9 cellular contexts compared by ENCODE assay signal in the genomic region with DNA sequence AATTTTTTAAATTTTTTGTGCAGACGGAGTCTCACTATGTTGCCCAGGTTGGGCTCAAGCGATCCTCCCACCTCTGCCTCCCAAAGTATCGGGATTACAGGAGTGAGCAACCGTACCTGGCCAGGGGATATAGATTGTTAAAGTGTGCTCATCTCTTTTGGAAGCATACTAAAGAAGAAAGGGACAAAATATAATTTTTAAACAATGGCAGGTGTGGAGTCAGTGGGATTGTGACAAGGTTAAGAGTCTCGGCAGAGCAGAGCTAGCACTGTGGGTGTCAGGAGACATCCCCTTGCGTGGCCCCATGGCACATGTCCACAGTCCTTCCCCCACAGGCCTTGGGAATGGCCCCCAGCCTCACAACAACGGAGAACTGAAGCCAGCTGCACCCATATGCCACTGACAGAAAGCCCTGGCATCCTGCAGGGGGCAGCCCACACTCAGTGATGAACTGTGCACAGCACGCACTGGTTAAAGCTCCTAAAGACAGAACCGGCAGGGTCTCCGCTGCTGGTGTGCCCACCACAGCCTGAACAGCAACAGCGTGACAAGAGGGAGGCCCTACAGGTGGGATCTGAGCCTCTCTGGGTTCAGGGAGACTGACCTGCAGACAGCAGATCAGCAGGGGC. TPM values are rescaled to one million over a fixed set of nuclear protein-coding genes. Genes with fewer than 3 reads are reported as not detected.
DNase-seq lines count a peak whose midpoint lies in the region; ATAC-seq, FAIRE-seq and TF ChIP-seq lines count a peak whose summit lies in the region.
"Had no signal": no experiment of that assay in that cellular context is flagged by ENCODE, and none has a peak within 500 bp of the region (broad histone marks: within the 10 kb centered on the region; RNA-seq: fewer than 3 reads in every experiment).

No MANE protein-coding gene starts in this region.

- H3K27me3 ChIP-seq in PC-9 (ENCODE audit: insufficient read depth, low read depth) = no peaks in the 10 kb centered on the region
- no peaks in the 10 kb centered on the region for H3K27me3 ChIP-seq in HepG2 (ENCODE audit: control insufficient read depth in 1 of 2, insufficient read depth in 2 of 2, low read length in 2 of 2)
- H3K27me3 ChIP-seq: BLaER1 treated with 17β-estradiol and CSF1 and Interleukin-3, amounts not matched to agents 10 nM and 100 nM had no signal

- ATAC-seq in HepG2 (peak; percentile 93), GM18861 (IDR thresholded peaks at IDR 0.05; ENCODE audit: unreplicated experiment) (no peak)
- ATAC-seq in stimulated activated memory B cell treated with anti-CD40 and anti-IgM and Interleukin-4, amounts not matched to agents 10 μg/mL and 1 μg/mL and 100 μg/mL, for 72 hours = no peak

- no peak for TF ChIP-seq EP300 in HepG2 (IDR thresholded peaks at IDR 0.05; ENCODE audit: low read depth in 2 of 2, low read length in 2 of 2)
- TF ChIP-seq EP300 in HepG2 (CRISPR knock-in tag; IDR thresholded peaks at IDR 0.05; ENCODE audit: borderline replicate concordance) = no peak

- no peaks in the 10 kb centered on the region for H3K9me3 Mint-ChIP-seq in brain
- no peaks in the 10 kb centered on the region for H3K9me3 Mint-ChIP-seq in stimulated activated memory B cell treated with anti-CD40 and anti-IgM and Interleukin-4, amounts not matched to agents 10 μg/mL and 1 μg/mL and 100 μg/mL, for 72 hours

- intact Hi-C loops in PC-9 (cut with micrococcal nuclease; ENCODE audit: unreplicated experiment) = loop anchor here (5.0 kb wide), 1 partner anchor 83 kb away; no protein-coding TSS in a partner anchor
- intact Hi-C loops in HepG2 (cut with micrococcal nuclease; ENCODE audit: unreplicated experiment) = loop anchor here (1.0 kb wide), 1 partner anchor 81 kb away; no protein-coding TSS in a partner anchor

- POLR2A ChIA-PET in PC-9 (lab: Charles Lee; ENCODE audit: unreplicated experiment) = no interaction called here
- POLR2A ChIA-PET in HepG2 (lab: Yijun Ruan, JAX) = interaction anchor here (0.8 to 1.1 kb wide), 3 partner anchors 23 to 198 kb away, joined by 3 to 4 read pairs (median 3); a partner anchor contains a TSS

- H3K4me1 ChIP-seq in PC-9 (replicated peaks; ENCODE audit: insufficient read depth) (peaks cover 34% of the 10 kb centered on the region), HepG2 (ENCODE audit: insufficient read depth, low read length) (no peaks in the 10 kb centered on the region)

- no peaks in the 10 kb centered on the region for H3K9me2 ChIP-seq in PC-9 (ENCODE audit: insufficient read depth)

- H3K27ac ChIP-seq in PC-9 = no peak overlapping the region
- no peak overlapping the region for H3K27ac ChIP-seq in HepG2 (ENCODE audit: extremely low read length, insufficient read depth, low read length)
- H3K27ac ChIP-seq: BLaER1 treated with 17β-estradiol and CSF1 and Interleukin-3, amounts not matched to agents 10 nM and 100 nM had no signal

- H2AFZ ChIP-seq in PC-9 (no peak overlapping the region), HepG2 (ENCODE audit: low read length) (no peak overlapping the region)

- no peaks in the 10 kb centered on the region for H4K20me1 ChIP-seq in PC-9 (ENCODE audit: insufficient read depth)
- no peaks in the 10 kb centered on the region for H4K20me1 ChIP-seq in HepG2 (ENCODE audit: insufficient read depth, low read length)

- no TSS peak for BruUV-seq in PC-9 (replicated peaks; lab: Mats Ljungman, UMichigan)
- BruUV-seq in HepG2 (replicated peaks; lab: Mats Ljungman, UMichigan) = no TSS peak

- no peak overlapping the region for H3K9ac ChIP-seq in HepG2 (ENCODE audit: insufficient read depth, low read depth, low read length)

- WGBS in HepG2 (ENCODE audit: low lambda C conversion rate) = 92% methylated on average over 6 of the region's 11 CpGs

- no peak for TF ChIP-seq POLR2A in HepG2 (IDR thresholded peaks at IDR 0.05; ENCODE audit: insufficient read depth in 1 of 2, low read depth in 2 of 2, low read length in 2 of 2)

- TF ChIP-seq RAD21 in HepG2 (CRISPR knock-in tag; IDR thresholded peaks at IDR 0.05) = peak; percentile 80

- H3K36me3 ChIP-seq in PC-9 (ENCODE audit: low read depth) = no peaks in the 10 kb centered on the region
- H3K36me3 ChIP-seq in HepG2 (replicated peaks in 1 of 2; ENCODE audit: control insufficient read depth in 1 of 2, insufficient read depth in 2 of 2, low read length in 2 of 2) = peaks cover 27 to 79% of the 10 kb centered on the region in 2 experiments

- H3K79me2 ChIP-seq in PC-9 (ENCODE audit: low read depth) (no peaks in the 10 kb centered on the region), HepG2 (ENCODE audit: insufficient read depth, low read length) (no peaks in the 10 kb centered on the region)

- peak overlapping the region in 1 of 5 experiments; percentile 15 for H3K27ac Mint-ChIP-seq in brain
- no peak overlapping the region for H3K27ac Mint-ChIP-seq in stimulated activated memory B cell treated with anti-CD40 and anti-IgM and Interleukin-4, amounts not matched to agents 10 μg/mL and 1 μg/mL and 100 μg/mL, for 72 hours

- CTCF ChIA-PET in PC-9 (lab: Charles Lee) = interaction anchor here (1.0 kb wide), 1 partner anchor 24 kb away, joined by 5 read pairs; no protein-coding TSS in a partner anchor
- CTCF ChIA-PET in HepG2 (lab: Yijun Ruan, JAX; ENCODE audit: low intra/inter-chr PET ratio, low total read pairs) = interaction anchor here (1.2 to 1.7 kb wide), 2 partner anchors 26 to 82 kb away, joined by 3 to 12 read pairs; no protein-coding TSS in a partner anchor

- H3K36me3 Mint-ChIP-seq in brain = peaks cover 87% of the 10 kb centered on the region
- H3K36me3 Mint-ChIP-seq in stimulated activated memory B cell treated with anti-CD40 and anti-IgM and Interleukin-4, amounts not matched to agents 10 μg/mL and 1 μg/mL and 100 μg/mL, for 72 hours = peaks cover 75% of the 10 kb centered on the region

- H3K9me3 ChIP-seq in PC-9 (ENCODE audit: insufficient read depth, low read depth) (no peaks in the 10 kb centered on the region), HepG2 (ENCODE audit: low read length) (no peaks in the 10 kb centered on the region)
- H3K9me3 ChIP-seq: BLaER1 treated with 17β-estradiol and CSF1 and Interleukin-3, amounts not matched to agents 10 nM and 100 nM had no signal

- in situ Hi-C loops in HepG2 (cut with HindIII; ENCODE audit: extremely low pct_ligation_motif_present, low pct_unique_long_range_greater_than_20kb) = no loop called here

- no peaks in the 10 kb centered on the region for H3K27me3 Mint-ChIP-seq in brain
- no peaks in the 10 kb centered on the region for H3K27me3 Mint-ChIP-seq in stimulated activated memory B cell treated with anti-CD40 and anti-IgM and Interleukin-4, amounts not matched to agents 10 μg/mL and 1 μg/mL and 100 μg/mL, for 72 hours

- TF ChIP-seq CTCF in PC-9 (conservative IDR thresholded peaks at IDR 0.05) (peak; percentile 67), brain (conservative IDR thresholded peaks at IDR 0.05) (peak; percentile 44 to 62), HepG2 (CRISPR knock-in tag; IDR thresholded peaks at IDR 0.05) (peak; percentile 88)

- H3K4me3 ChIP-seq in PC-9 = no peak overlapping the region
- H3K4me3 ChIP-seq in HepG2 (replicated peaks in 1 of 3; ENCODE audit: insufficient read depth in 1 of 3, low read depth in 2 of 3, low read length in 3 of 3) = no peak overlapping the region
- H3K4me3 ChIP-seq: BLaER1 treated with 17β-estradiol and CSF1 and Interleukin-3, amounts not matched to agents 10 nM and 100 nM had no signal

- H3F3A ChIP-seq in PC-9 (ENCODE audit: insufficient read depth, low read depth) = peaks cover 23% of the 10 kb centered on the region

- no peak overlapping the region for H3K4me3 Mint-ChIP-seq in brain
- no peak overlapping the region for H3K4me3 Mint-ChIP-seq in stimulated activated memory B cell treated with anti-CD40 and anti-IgM and Interleukin-4, amounts not matched to agents 10 μg/mL and 1 μg/mL and 100 μg/mL, for 72 hours

- DNase-seq in NCI-H2196 (lab: John Stamatoyannopoulos, UW; ENCODE audit: unreplicated experiment) (peak; percentile 2), NCI-H2196 treated with DMSO at 0.1 percent for 48 hours (lab: John Stamatoyannopoulos, UW; ENCODE audit: unreplicated experiment) (no peak), PC-9 (peak in 1 of 2 experiments; percentile 34), HepG2 (ENCODE audit: low spot score) (peak; percentile 40), NCI-H2029 (lab: John Stamatoyannopoulos, UW) (no peak)

- no peak overlapping the region for H3K4me2 ChIP-seq in PC-9
- no peak overlapping the region for H3K4me2 ChIP-seq in HepG2 (ENCODE audit: low read depth, low read length)
- H3K4me2 ChIP-seq: BLaER1 treated with 17β-estradiol and CSF1 and Interleukin-3, amounts not matched to agents 10 nM and 100 nM had no signal

- no peak for FAIRE-seq in HepG2 (lab: Jason Lieb, UNC)

- H3K4me1 Mint-ChIP-seq in brain = no peaks in the 10 kb centered on the region
- H3K4me1 Mint-ChIP-seq in stimulated activated memory B cell treated with anti-CD40 and anti-IgM and Interleukin-4, amounts not matched to agents 10 μg/mL and 1 μg/mL and 100 μg/mL, for 72 hours = peaks cover 4% of the 10 kb centered on the region

RNA-seq across cellular contexts. Expression of a gene that starts 29.9 kb away (rescaled TPM):
- not detected in 2 replicates for total RNA-seq in PC-9 (2021)
- polyA plus RNA-seq in brain (ENCODE audit: insufficient read depth, low read depth, low replicate concordance) = 1.4 TPM
- 55.6 and 111 TPM in 2 replicates for total RNA-seq in HepG2 (2016; rRNA removed; fragmentation: Illumina TruSeq; extraction: Trizol)
- 16.4 and 19.8 TPM in 2 replicates for total RNA-seq in HepG2 (2016; cell fraction: cytosol; rRNA removed; fragmentation: Illumina TruSeq; extraction: Trizol; ENCODE audit: low read depth)
- total RNA-seq in HepG2 (2016; cell fraction: insoluble cytoplasmic fraction; rRNA removed; fragmentation: Illumina TruSeq; extraction: Trizol) = 53.2 and 106 TPM in 2 replicates
- total RNA-seq in HepG2 (2016; cell fraction: membrane; rRNA removed; fragmentation: Illumina TruSeq; extraction: Trizol) = 35.3 and 35.7 TPM in 2 replicates
- total RNA-seq in HepG2 (2016; cell fraction: nucleus; rRNA removed; fragmentation: Illumina TruSeq; extraction: Trizol) = 108 and 133 TPM in 2 replicates
- 350 and 408 TPM in 2 replicates for polyA plus RNA-seq in HepG2 (2011; rRNA removed)
- 341 and 453 TPM in 2 replicates for polyA plus RNA-seq in HepG2 (2011; cell fraction: cytosol; rRNA removed)
- polyA plus RNA-seq in HepG2 (2011; cell fraction: nucleus; rRNA removed) = 146 and 188 TPM in 2 replicates
- 497 and 593 TPM in 2 replicates for polyA plus RNA-seq in HepG2 (2012)
- 30.3 and 32.4 TPM in 2 replicates for polyA plus RNA-seq in HepG2 (2016; cell fraction: cytosol; fragmentation: Illumina TruSeq; extraction: Trizol; ENCODE audit: low read depth)
- polyA plus RNA-seq in HepG2 (2016; cell fraction: insoluble cytoplasmic fraction; fragmentation: Illumina TruSeq; extraction: Trizol; ENCODE audit: low read depth) = 91.5 and 101 TPM in 2 replicates
- polyA plus RNA-seq in HepG2 (2016; cell fraction: membrane; fragmentation: Illumina TruSeq; extraction: Trizol; ENCODE audit: low read depth) = 45.7 and 51.9 TPM in 2 replicates
- 228 and 244 TPM in 2 replicates for polyA plus RNA-seq in HepG2 (2016; cell fraction: nucleus; fragmentation: Illumina TruSeq; extraction: Trizol; ENCODE audit: insufficient read depth, low read depth)
- 0.37 and 351 TPM in 2 replicates for polyA minus RNA-seq in HepG2 (2011; rRNA and poly(A)+ RNA removed; ENCODE audit: low replicate concordance)
- polyA minus RNA-seq in HepG2 (2011; cell fraction: cytosol; rRNA and poly(A)+ RNA removed) = 132 and 186 TPM in 2 replicates
- 67.9 and 98.5 TPM in 2 replicates for polyA minus RNA-seq in HepG2 (2011; cell fraction: nucleus; rRNA and poly(A)+ RNA removed)

RNA-seq across cellular contexts. Expression of a gene that starts 54.8 kb away (rescaled TPM):
- total RNA-seq in PC-9 (2021) (24.7 and 27.9 TPM in 2 replicates), HepG2 (2016; rRNA removed; fragmentation: Illumina TruSeq; extraction: Trizol) (27.4 and 27.8 TPM in 2 replicates)
- polyA plus RNA-seq in brain (ENCODE audit: insufficient read depth, low read depth, low replicate concordance) (133 TPM), HepG2 (2011; rRNA removed) (56.4 and 61.1 TPM in 2 replicates)
- total RNA-seq in HepG2 (2016; cell fraction: cytosol; rRNA removed; fragmentation: Illumina TruSeq; extraction: Trizol; ENCODE audit: low read depth) = 10.0 and 12.0 TPM in 2 replicates
- 25.7 and 26.8 TPM in 2 replicates for total RNA-seq in HepG2 (2016; cell fraction: insoluble cytoplasmic fraction; rRNA removed; fragmentation: Illumina TruSeq; extraction: Trizol)
- total RNA-seq in HepG2 (2016; cell fraction: membrane; rRNA removed; fragmentation: Illumina TruSeq; extraction: Trizol) = 16.3 TPM in 2 replicates
- 33.2 and 34.5 TPM in 2 replicates for total RNA-seq in HepG2 (2016; cell fraction: nucleus; rRNA removed; fragmentation: Illumina TruSeq; extraction: Trizol)
- 24.2 and 30.0 TPM in 2 replicates for polyA plus RNA-seq in HepG2 (2011; cell fraction: cytosol; rRNA removed)
- polyA plus RNA-seq in HepG2 (2011; cell fraction: nucleus; rRNA removed) = 194 and 229 TPM in 2 replicates
- 38.2 and 50.8 TPM in 2 replicates for polyA plus RNA-seq in HepG2 (2012)
- 7.1 and 8.3 TPM in 2 replicates for polyA plus RNA-seq in HepG2 (2016; cell fraction: cytosol; fragmentation: Illumina TruSeq; extraction: Trizol; ENCODE audit: low read depth)
- 27.0 and 33.9 TPM in 2 replicates for polyA plus RNA-seq in HepG2 (2016; cell fraction: insoluble cytoplasmic fraction; fragmentation: Illumina TruSeq; extraction: Trizol; ENCODE audit: low read depth)
- 9.8 and 13.2 TPM in 2 replicates for polyA plus RNA-seq in HepG2 (2016; cell fraction: membrane; fragmentation: Illumina TruSeq; extraction: Trizol; ENCODE audit: low read depth)
- polyA plus RNA-seq in HepG2 (2016; cell fraction: nucleus; fragmentation: Illumina TruSeq; extraction: Trizol; ENCODE audit: insufficient read depth, low read depth) = 87.2 and 87.7 TPM in 2 replicates
- polyA minus RNA-seq in HepG2 (2011; rRNA and poly(A)+ RNA removed; ENCODE audit: low replicate concordance) = 54.2 and 76.0 TPM in 2 replicates
- polyA minus RNA-seq in HepG2 (2011; cell fraction: cytosol; rRNA and poly(A)+ RNA removed) = 26.8 and 30.9 TPM in 2 replicates
- polyA minus RNA-seq in HepG2 (2011; cell fraction: nucleus; rRNA and poly(A)+ RNA removed) = 64.2 and 73.0 TPM in 2 replicates

RNA-seq across cellular contexts. Expression of a gene that starts 55.0 kb away (rescaled TPM):
- 13.5 and 17.8 TPM in 2 replicates for total RNA-seq in PC-9 (2021)
- polyA plus RNA-seq in brain (ENCODE audit: insufficient read depth, low read depth, low replicate concordance) = 31.9 TPM
- total RNA-seq in HepG2 (2016; rRNA removed; fragmentation: Illumina TruSeq; extraction: Trizol) = 12.3 and 15.2 TPM in 2 replicates
- 4.6 and 7.7 TPM in 2 replicates for total RNA-seq in HepG2 (2016; cell fraction: cytosol; rRNA removed; fragmentation: Illumina TruSeq; extraction: Trizol; ENCODE audit: low read depth)
- total RNA-seq in HepG2 (2016; cell fraction: insoluble cytoplasmic fraction; rRNA removed; fragmentation: Illumina TruSeq; extraction: Trizol) = 13.5 and 15.2 TPM in 2 replicates
- total RNA-seq in HepG2 (2016; cell fraction: membrane; rRNA removed; fragmentation: Illumina TruSeq; extraction: Trizol) = 8.6 and 11.2 TPM in 2 replicates
- total RNA-seq in HepG2 (2016; cell fraction: nucleus; rRNA removed; fragmentation: Illumina TruSeq; extraction: Trizol) = 6.6 and 9.4 TPM in 2 replicates
- 25.2 and 30.7 TPM in 2 replicates for polyA plus RNA-seq in HepG2 (2011; rRNA removed)
- 17.1 and 22.8 TPM in 2 replicates for polyA plus RNA-seq in HepG2 (2011; cell fraction: cytosol; rRNA removed)
- polyA plus RNA-seq in HepG2 (2011; cell fraction: nucleus; rRNA removed) = 8.5 and 9.6 TPM in 2 replicates
- polyA plus RNA-seq in HepG2 (2012) = 16.3 and 21.2 TPM in 2 replicates
- polyA plus RNA-seq in HepG2 (2016; cell fraction: cytosol; fragmentation: Illumina TruSeq; extraction: Trizol; ENCODE audit: low read depth) = 16.6 and 21.2 TPM in 2 replicates
- polyA plus RNA-seq in HepG2 (2016; cell fraction: insoluble cytoplasmic fraction; fragmentation: Illumina TruSeq; extraction: Trizol; ENCODE audit: low read depth) = 37.2 TPM in 2 replicates
- 20.2 and 24.4 TPM in 2 replicates for polyA plus RNA-seq in HepG2 (2016; cell fraction: membrane; fragmentation: Illumina TruSeq; extraction: Trizol; ENCODE audit: low read depth)
- polyA plus RNA-seq in HepG2 (2016; cell fraction: nucleus; fragmentation: Illumina TruSeq; extraction: Trizol; ENCODE audit: insufficient read depth, low read depth) = 13.4 and 20.8 TPM in 2 replicates
- polyA minus RNA-seq in HepG2 (2011; rRNA and poly(A)+ RNA removed; ENCODE audit: low replicate concordance) = 7.0 and 12.3 TPM in 2 replicates
- 5.0 and 7.2 TPM in 2 replicates for polyA minus RNA-seq in HepG2 (2011; cell fraction: cytosol; rRNA and poly(A)+ RNA removed)
- 5.5 and 8.0 TPM in 2 replicates for polyA minus RNA-seq in HepG2 (2011; cell fraction: nucleus; rRNA and poly(A)+ RNA removed)

Comparison
In these comparisons a context has a peak if more than half of its experiments do, and no peak if none do; other contexts are left out.
1. DNase-seq: peak in NCI-H2196 (single experiment) and HepG2 (single experiment); none in NCI-H2196 treated with DMSO at 0.1 percent for 48 hours (single experiment) and NCI-H2029 (single experiment).
2. RNA of a gene that starts 29.9 kb away (total RNA-seq): 16.4 to 133 TPM in HepG2; not detected in PC-9; every median in the first group is over 10 times any median in the second.
3. Peak in every context shown above with its lines, with median percentiles within 50 percentile points of each other: CTCF ChIP-seq.